Comparison of ENCODE assay signal across 1 cellular context in genomic region chr10:73088304-73088703, GRCh38.
TF ChIP-seq lines count a peak whose summit lies in the region.

No MANE protein-coding gene starts in this region.

TF ChIP-seq in HepG2, 621 proteins besides CTCF, POLR2A, EP300 and RAD21 (continued from another document and continues in another):
- TF ChIP-seq DZIP1 (CRISPR knock-in tag; IDR thresholded peaks at IDR 0.05) (no peak), MIXL1 (CRISPR knock-in tag; IDR thresholded peaks at IDR 0.05) (peak; percentile 57; the same call in 1 of the 2 replicates), ARHGAP35 (CRISPR knock-in tag; IDR thresholded peaks at IDR 0.05; ENCODE audit: borderline replicate concordance) (no peak), PHB2 (IDR thresholded peaks at IDR 0.05; ENCODE audit: partially characterized antibody) (no peak), ZNF616 (CRISPR knock-in tag; IDR thresholded peaks at IDR 0.05; ENCODE audit: low read depth) (no peak), ZNF773 (CRISPR knock-in tag; IDR thresholded peaks at IDR 0.05; ENCODE audit: borderline replicate concordance) (no peak), BATF2 (CRISPR knock-in tag; IDR thresholded peaks at IDR 0.05) (no peak), TP53 (CRISPR knock-in tag; conservative IDR thresholded peaks at IDR 0.05) (no peak), SMAD9 (CRISPR knock-in tag; IDR thresholded peaks at IDR 0.05) (no peak), ZNF580 (CRISPR knock-in tag; IDR thresholded peaks at IDR 0.05; ENCODE audit: borderline replicate concordance, low read depth) (no peak), SOX5 (CRISPR knock-in tag; IDR thresholded peaks at IDR 0.05; ENCODE audit: borderline replicate concordance) (peak; percentile 32; the same call in 1 of the 2 replicates), ZNF331 (CRISPR knock-in tag; IDR thresholded peaks at IDR 0.05) (no peak), ZBED4 (CRISPR knock-in tag; IDR thresholded peaks at IDR 0.05; ENCODE audit: borderline replicate concordance) (no peak), GPBP1L1 (CRISPR knock-in tag; IDR thresholded peaks at IDR 0.05) (no peak), ZNF326 (CRISPR knock-in tag; IDR thresholded peaks at IDR 0.05; ENCODE audit: borderline replicate concordance) (no peak), ATF3 (CRISPR knock-in tag; IDR thresholded peaks at IDR 0.05) (no peak), NFYC (CRISPR knock-in tag; IDR thresholded peaks at IDR 0.05) (no peak), ZNF567 (CRISPR knock-in tag; IDR thresholded peaks at IDR 0.05; ENCODE audit: borderline replicate concordance) (no peak), ZNF605 (CRISPR knock-in tag; IDR thresholded peaks at IDR 0.05) (no peak), NCOA1 (CRISPR knock-in tag; IDR thresholded peaks at IDR 0.05) (no peak), ZBTB1 (CRISPR knock-in tag; IDR thresholded peaks at IDR 0.05; ENCODE audit: borderline replicate concordance) (no peak), HCFC1 (IDR thresholded peaks at IDR 0.05; ENCODE audit: low read depth, low read length) (no peak), NCOR1 (IDR thresholded peaks at IDR 0.05; ENCODE audit: borderline replicate concordance, low read length) (peak; percentile 37; the same call in 1 of the 2 replicates), ZNF441 (CRISPR knock-in tag; IDR thresholded peaks at IDR 0.05; ENCODE audit: borderline replicate concordance) (no peak), ZNF362 (CRISPR knock-in tag; IDR thresholded peaks at IDR 0.05; ENCODE audit: borderline replicate concordance) (0 out of 2 replicates have a peak, but pooled peaks have one; percentile 22), CC2D1A (CRISPR knock-in tag; IDR thresholded peaks at IDR 0.05) (no peak), ZBTB3 (CRISPR knock-in tag; IDR thresholded peaks at IDR 0.05; ENCODE audit: borderline replicate concordance, low read depth) (no peak), DMTF1 (CRISPR knock-in tag; IDR thresholded peaks at IDR 0.05) (no peak), SMARCE1 (IDR thresholded peaks at IDR 0.05; ENCODE audit: borderline replicate concordance) (no peak), MXI1 (IDR thresholded peaks at IDR 0.05; ENCODE audit: borderline replicate concordance, low read depth, low read length) (no peak; the same call in 2 of the 3 replicates), ZNF83 (CRISPR knock-in tag; IDR thresholded peaks at IDR 0.05; ENCODE audit: borderline replicate concordance) (no peak), ATF4 (CRISPR knock-in tag; IDR thresholded peaks at IDR 0.05) (no peak), SMAD3 (CRISPR knock-in tag; IDR thresholded peaks at IDR 0.05) (0 out of 2 replicates have a peak, but pooled peaks have one; percentile 41), CEBPG (CRISPR knock-in tag; IDR thresholded peaks at IDR 0.05) (peak; percentile 85), MZF1 (CRISPR knock-in tag; IDR thresholded peaks at IDR 0.05; ENCODE audit: borderline replicate concordance) (no peak), ZNF800 (CRISPR knock-in tag; IDR thresholded peaks at IDR 0.05) (no peak), THAP8 (CRISPR knock-in tag; IDR thresholded peaks at IDR 0.05; ENCODE audit: borderline replicate concordance) (no peak), KAT7 (CRISPR knock-in tag; IDR thresholded peaks at IDR 0.05; ENCODE audit: borderline replicate concordance) (no peak), PCBP1 (IDR thresholded peaks at IDR 0.05; ENCODE audit: borderline replicate concordance, low read depth, low read length) (no peak)
